8 cellular contexts compared by ENCODE assay signal in the genomic region with DNA sequence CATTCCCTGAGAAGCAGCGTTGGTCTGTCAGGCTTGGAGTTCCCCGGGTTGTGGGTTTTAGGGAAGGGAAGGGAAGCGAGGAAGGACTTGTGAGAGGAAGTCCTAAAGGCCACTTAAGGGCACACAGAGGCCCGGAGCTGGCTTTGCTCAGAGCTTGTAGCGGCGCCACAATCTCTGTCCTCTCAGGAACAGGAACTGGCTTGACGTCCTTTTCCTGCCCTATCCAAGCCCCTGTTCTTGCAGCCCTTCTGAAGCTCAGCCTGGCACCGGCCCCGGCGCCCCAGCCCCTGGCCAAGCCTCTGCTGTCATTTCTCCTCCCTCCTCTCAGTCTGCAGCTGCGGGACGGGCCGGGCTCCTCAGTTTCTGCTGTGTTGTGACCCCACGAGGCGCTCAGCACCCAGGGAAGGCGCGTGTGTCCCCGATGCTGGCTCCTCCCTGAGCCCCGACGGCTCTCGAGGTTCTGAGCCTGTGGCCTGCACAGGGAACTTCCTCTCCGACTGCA. TPM values are rescaled to one million over a fixed set of nuclear protein-coding genes. Genes with fewer than 3 reads are reported as not detected.
DNase-seq lines count a peak whose midpoint lies in the region; ATAC-seq and TF ChIP-seq lines count a peak whose summit lies in the region.

GIMAP8 (plus strand) TSS at position 140 of the 502 bp plus-strand sequence. CDS start 16,069 bp downstream, outside the sequence.

- H3K9me3 Mint-ChIP-seq in activated naive CD8-positive, alpha-beta T cell treated with anti-CD3 and anti-CD28 coated beads, Interleukin-2, amount 50 U/mL, for 24 hours, result peaks cover 4% of the 10 kb centered on the region

- DNase-seq in NB4 (ENCODE audit: low read depth) (peak; percentile 45), WERI-Rb-1 (no peak), NCI-H2227 treated with DMSO at 0.1 percent for 48 hours (lab: John Stamatoyannopoulos, UW) (no peak)
- DNase-seq in activated naive CD8-positive, alpha-beta T cell treated with anti-CD3 and anti-CD28 coated beads, Interleukin-2, amount 50 U/mL, for 24 hours, result peak; percentile 62

- H3K36me3 Mint-ChIP-seq in activated naive CD8-positive, alpha-beta T cell treated with anti-CD3 and anti-CD28 coated beads, Interleukin-2, amount 50 U/mL, for 24 hours (ENCODE audit: low read depth), result peaks cover 21% of the 10 kb centered on the region

- TF ChIP-seq CTCF in NB4 (IDR thresholded peaks at IDR 0.05; ENCODE audit: low read depth, low read length), result no peak
- no peak for TF ChIP-seq CTCF in WERI-Rb-1 (IDR thresholded peaks at IDR 0.05; ENCODE audit: low read depth, low read length)

- peaks cover 7 to 8% of the 10 kb centered on the region in 2 donors for H3K4me1 ChIP-seq in mucosa of rectum (ENCODE audit: control insufficient read depth in 2 of 2, insufficient read depth in 2 of 2, low read length in 2 of 2)
- no peaks in the 10 kb centered on the region for H3K4me1 ChIP-seq in thymus (ENCODE audit: control insufficient read depth, insufficient read depth, low read length)

- peaks cover 0 to 6% of the 10 kb centered on the region in 2 donors for H3K27me3 ChIP-seq in mucosa of rectum (ENCODE audit: control insufficient read depth in 2 of 2, insufficient read depth in 2 of 2, low read length in 2 of 2)
- no peaks in the 10 kb centered on the region for H3K27me3 ChIP-seq in thymus (ENCODE audit: control insufficient read depth, insufficient read depth)
- H3K27me3 ChIP-seq in WERI-Rb-1 (ENCODE audit: insufficient read depth, low read depth, severe bottlenecking), result no peaks in the 10 kb centered on the region

- ATAC-seq in GM19351 (IDR thresholded peaks at IDR 0.05; ENCODE audit: unreplicated experiment), result peak; percentile 42
- peak; percentile 30 for ATAC-seq in activated naive CD8-positive, alpha-beta T cell treated with anti-CD3 and anti-CD28 coated beads, Interleukin-2, amount 50 U/mL, for 24 hours
- no peak for ATAC-seq in GM18517 (IDR thresholded peaks at IDR 0.05; ENCODE audit: unreplicated experiment)

- H3K27ac ChIP-seq in mucosa of rectum (ENCODE audit: low read depth in 2 of 2, low read length in 2 of 2) (peak within 1 kb of the TSS; percentile 18 to 79), thymus (ENCODE audit: low read depth) (peak within 1 kb of the TSS; percentile 82), WERI-Rb-1 (no peak within 1 kb of the TSS)

- H3K9me3 ChIP-seq in mucosa of rectum (ENCODE audit: control insufficient read depth in 2 of 2, low read length in 2 of 2), result no peaks in the 10 kb centered on the region
- no peaks in the 10 kb centered on the region for H3K9me3 ChIP-seq in thymus (ENCODE audit: control insufficient read depth)
- H3K9me3 ChIP-seq in WERI-Rb-1 (ENCODE audit: severe bottlenecking), result no peaks in the 10 kb centered on the region

- no peaks in the 10 kb centered on the region for H3K27me3 Mint-ChIP-seq in activated naive CD8-positive, alpha-beta T cell treated with anti-CD3 and anti-CD28 coated beads, Interleukin-2, amount 50 U/mL, for 24 hours

- TF ChIP-seq POLR2A in NB4 (IDR thresholded peaks at IDR 0.05; ENCODE audit: extremely low read depth, insufficient read length), result no peak

- no peak within 1 kb of the TSS for H3K4me3 ChIP-seq in NB4 (ENCODE audit: low read depth, low read length)
- H3K4me3 ChIP-seq in mucosa of rectum (ENCODE audit: low read length in 2 of 2), result peak within 1 kb of the TSS; percentile 47 to 78
- H3K4me3 ChIP-seq in thymus (ENCODE audit: low read length), result peak within 1 kb of the TSS; percentile 44
- no peak within 1 kb of the TSS for H3K4me3 ChIP-seq in WERI-Rb-1 (ENCODE audit: low read depth, low read length)

- peak within 1 kb of the TSS; percentile 97 for H3K4me3 Mint-ChIP-seq in activated naive CD8-positive, alpha-beta T cell treated with anti-CD3 and anti-CD28 coated beads, Interleukin-2, amount 50 U/mL, for 24 hours

- peaks cover 66% of the 10 kb centered on the region for H3K4me1 Mint-ChIP-seq in activated naive CD8-positive, alpha-beta T cell treated with anti-CD3 and anti-CD28 coated beads, Interleukin-2, amount 50 U/mL, for 24 hours

- H3K9ac ChIP-seq in mucosa of rectum (ENCODE audit: low read depth in 1 of 2, low read length in 2 of 2), result peak within 1 kb of the TSS; percentile 51 to 70

- H3K36me3 ChIP-seq in mucosa of rectum (ENCODE audit: control insufficient read depth in 2 of 2, insufficient read depth in 2 of 2, low read length in 2 of 2) (no peaks in the 10 kb centered on the region), thymus (ENCODE audit: control insufficient read depth, insufficient read depth) (no peaks in the 10 kb centered on the region), WERI-Rb-1 (no peaks in the 10 kb centered on the region)

- peak within 1 kb of the TSS; percentile 97 for H3K27ac Mint-ChIP-seq in activated naive CD8-positive, alpha-beta T cell treated with anti-CD3 and anti-CD28 coated beads, Interleukin-2, amount 50 U/mL, for 24 hours

- WGBS in thymus, result 22% methylated on average over 22 of the region's 22 CpGs

RNA-seq across cellular contexts. Expression of gene GIMAP8, which starts in this region (rescaled TPM):
- 7.9 TPM for polyA plus RNA-seq in thymus

Comparison
In these comparisons a context has a peak if more than half of its experiments do, and no peak if none do; other contexts are left out.
1. DNase-seq: peak in NB4 (single experiment) and activated naive CD8-positive, alpha-beta T cell treated with anti-CD3 and anti-CD28 coated beads, Interleukin-2, amount 50 U/mL, for 24 hours (single experiment); none in WERI-Rb-1 (single experiment) and NCI-H2227 treated with DMSO at 0.1 percent for 48 hours (single experiment).
2. H3K4me3 ChIP-seq: peak in mucosa of rectum (2 of 2) and thymus (single experiment); none in NB4 (single experiment) and WERI-Rb-1 (single experiment).